9 cellular contexts compared by ENCODE assay signal in the genomic region with DNA sequence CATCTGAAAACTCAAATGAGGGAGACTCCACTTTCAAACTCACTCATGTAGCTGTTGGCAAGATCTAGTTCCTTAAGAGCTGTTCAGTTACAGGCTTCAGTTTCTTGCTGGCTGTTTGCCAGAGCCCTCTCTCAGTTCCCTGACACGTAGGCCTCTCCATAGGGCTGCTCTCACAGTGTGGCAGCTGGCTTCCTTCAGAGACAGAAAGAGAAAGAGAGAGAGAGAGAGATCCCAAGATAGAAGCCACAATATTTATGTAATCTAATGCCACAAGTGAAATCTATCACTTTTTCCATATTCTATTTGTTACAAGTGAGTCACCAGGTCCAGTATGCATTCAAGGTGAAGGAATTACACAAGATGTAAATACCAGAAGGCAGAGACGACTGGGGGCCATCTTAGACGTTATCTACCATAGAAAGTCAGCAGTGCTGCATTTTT.
DNase-seq lines count a peak whose midpoint lies in the region; ATAC-seq and TF ChIP-seq lines count a peak whose summit lies in the region.
"Had no signal": no experiment of that assay in that cellular context is flagged by ENCODE, and none has a peak within 500 bp of the region (broad histone marks: within the 10 kb centered on the region; RNA-seq: fewer than 3 reads in every experiment).

No MANE protein-coding gene starts in this region.

- H3K9me3 Mint-ChIP-seq in Calu3 (ENCODE audit: low read depth, unreplicated experiment) = no peaks in the 10 kb centered on the region

- peaks cover 26% of the 10 kb centered on the region for H3K27me3 Mint-ChIP-seq in Calu3 (ENCODE audit: unreplicated experiment)

- no peak overlapping the region for H3K27ac Mint-ChIP-seq in Calu3 (ENCODE audit: unreplicated experiment)

- no peak for TF ChIP-seq CTCF in Calu3 (IDR thresholded peaks at IDR 0.05; ENCODE audit: unreplicated experiment)

- no peak overlapping the region for H3K9ac ChIP-seq in BLaER1 treated with 17β-estradiol and CSF1 and Interleukin-3, amounts not matched to agents 10 nM and 100 nM

- intact Hi-C loops in Calu3 (cut with micrococcal nuclease; ENCODE audit: unreplicated experiment) = no loop called here

- no peaks in the 10 kb centered on the region for H3K9me3 ChIP-seq in BLaER1 treated with 17β-estradiol and CSF1 and Interleukin-3, amounts not matched to agents 10 nM and 100 nM (replicated peaks in 1 of 11)
- H3K9me3 ChIP-seq in SJCRH30 (replicated peaks) = no peaks in the 10 kb centered on the region

- no peaks in the 10 kb centered on the region for H3K36me3 ChIP-seq in BLaER1 treated with 17β-estradiol and CSF1 and Interleukin-3, amounts not matched to agents 10 nM and 100 nM
- H3K36me3 ChIP-seq in SJCRH30 = no peaks in the 10 kb centered on the region

- no peak overlapping the region for H3K4me3 Mint-ChIP-seq in Calu3 (ENCODE audit: low read depth, unreplicated experiment)
- H3K4me3 Mint-ChIP-seq: neural crest cell had no signal

- no peak overlapping the region for H3K4me3 ChIP-seq in BLaER1 treated with 17β-estradiol and CSF1 and Interleukin-3, amounts not matched to agents 10 nM and 100 nM
- H3K4me3 ChIP-seq in SJCRH30 = no peak overlapping the region

- BruUV-seq in Calu3 (replicated peaks; lab: Mats Ljungman, UMichigan) = no TSS peak

- CTCF ChIA-PET in Calu3 (lab: Charles Lee) = interaction anchor here (0.6 to 0.7 kb wide), 2 partner anchors 141 to 1145 kb away, joined by 3 to 4 read pairs; no protein-coding TSS in a partner anchor

- no peaks in the 10 kb centered on the region for H3K27me3 ChIP-seq in BLaER1 treated with 17β-estradiol and CSF1 and Interleukin-3, amounts not matched to agents 10 nM and 100 nM
- H3K27me3 ChIP-seq in SJCRH30 = no peaks in the 10 kb centered on the region

- peak overlapping the region in 7 of 11 experiments; percentile 0 to 37 (median 18); a peak in 6 of 22 replicates for H3K4me2 ChIP-seq in BLaER1 treated with 17β-estradiol and CSF1 and Interleukin-3, amounts not matched to agents 10 nM and 100 nM

- no peaks in the 10 kb centered on the region for H3K4me1 Mint-ChIP-seq in Calu3 (ENCODE audit: low read depth, unreplicated experiment)

- H3K36me3 Mint-ChIP-seq in Calu3 (ENCODE audit: insufficient read depth, unreplicated experiment) = no peaks in the 10 kb centered on the region

- peak; percentile 97 for ATAC-seq in GM19043 (IDR thresholded peaks at IDR 0.05; ENCODE audit: low read depth, unreplicated experiment)
- peak; percentile 57 for ATAC-seq in HG03097 (IDR thresholded peaks at IDR 0.05; ENCODE audit: low FRiP score, unreplicated experiment)

- peaks cover 0 to 11% (median 7%) of the 10 kb centered on the region in 10 experiments; a peak in 6 of 20 replicates for H3K4me1 ChIP-seq in BLaER1 treated with 17β-estradiol and CSF1 and Interleukin-3, amounts not matched to agents 10 nM and 100 nM
- H3K4me1 ChIP-seq in SJCRH30 = no peaks in the 10 kb centered on the region

- DNase-seq in SJCRH30 = peak; percentile 11 to 36
- peak; percentile 1 for DNase-seq in renal cortical epithelial cell (ENCODE audit: low read depth)
- no peak for DNase-seq in Calu3
- DNase-seq in occipital lobe (lab: John Stamatoyannopoulos, UW) = no peak
- no peak for DNase-seq in activated CD4-positive, alpha-beta T cell treated with anti-CD3 and anti-CD28 coated beads, Interleukin-2, amount 50 U/mL, for 1 hour

- peak overlapping the region in 1 of 11 experiments; percentile 13; a peak in 1 of 22 replicates for H3K27ac ChIP-seq in BLaER1 treated with 17β-estradiol and CSF1 and Interleukin-3, amounts not matched to agents 10 nM and 100 nM
- no peak overlapping the region for H3K27ac ChIP-seq in SJCRH30

- no peaks in the 10 kb centered on the region for H4K20me1 ChIP-seq in BLaER1 treated with 17β-estradiol and CSF1 and Interleukin-3, amounts not matched to agents 10 nM and 100 nM

Comparison
In these comparisons a context has a peak if more than half of its experiments do, and no peak if none do; other contexts are left out.
1. DNase-seq: peak in SJCRH30 (2 of 2) and renal cortical epithelial cell (single experiment); none in Calu3 (single experiment), occipital lobe (single experiment) and activated CD4-positive, alpha-beta T cell treated with anti-CD3 and anti-CD28 coated beads, Interleukin-2, amount 50 U/mL, for 1 hour (single experiment).